In the genomic region with DNA sequence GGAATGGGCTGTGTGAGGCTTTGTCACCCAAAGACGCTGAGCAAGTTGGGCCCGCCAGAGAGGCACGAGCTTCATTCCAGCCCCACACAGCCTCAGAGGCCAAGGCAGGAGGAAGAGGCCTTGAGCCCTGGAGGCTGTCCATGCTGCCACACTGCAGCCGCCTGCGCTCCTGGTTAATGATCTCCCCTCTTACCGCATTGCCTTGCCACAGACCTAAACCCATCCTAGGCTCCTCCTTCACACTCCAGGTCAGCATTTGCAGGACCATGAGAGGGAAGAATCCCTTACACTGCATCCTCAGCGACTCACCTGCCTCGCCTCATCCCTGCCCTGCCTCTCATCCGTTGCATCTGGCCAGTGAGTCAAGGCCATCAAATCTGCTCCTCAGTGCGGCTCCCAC, we compare ENCODE assay signal across 14 cellular contexts. TPM values are rescaled to one million over a fixed set of nuclear protein-coding genes. Genes with fewer than 3 reads are reported as not detected.
A peak's percentile ranks its signal among the peaks of the same experiment; 100 is the strongest.
DNase-seq lines count a peak whose midpoint lies in the region; ATAC-seq and TF ChIP-seq lines count a peak whose summit lies in the region.
"Had no signal": no experiment of that assay in that cellular context is flagged by ENCODE, and none has a peak within 500 bp of the region (broad histone marks: within the 10 kb centered on the region; RNA-seq: fewer than 3 reads in every experiment).

No MANE protein-coding gene starts in this region.

- H3K27ac Mint-ChIP-seq in activated T-helper 17 cell treated with anti-CD3 and anti-CD28 coated beads, Interleukin-2, amount 50 U/mL, for 72 hours, result no peak overlapping the region

- intact Hi-C loops in PC-3 (cut with micrococcal nuclease), result no loop called here

- CTCF ChIA-PET in PC-3 (lab: Charles Lee), result no interaction called here

- no peaks in the 10 kb centered on the region for H4K20me1 ChIP-seq in PC-3 (ENCODE audit: low read length)
- peaks cover 6% of the 10 kb centered on the region for H4K20me1 ChIP-seq in osteoblast (ENCODE audit: insufficient read depth, low read length)

- H3K4me1 ChIP-seq in PC-3 (ENCODE audit: insufficient read depth, low read length) (peaks cover 39% of the 10 kb centered on the region), osteoblast (ENCODE audit: insufficient read depth, low read length) (peaks cover 7% of the 10 kb centered on the region)
- H3K4me1 ChIP-seq: Caco-2 had no signal

- H3K4me3 Mint-ChIP-seq in activated T-helper 17 cell treated with anti-CD3 and anti-CD28 coated beads, Interleukin-2, amount 50 U/mL, for 72 hours, result no peak overlapping the region
- H3K4me3 Mint-ChIP-seq: CD14-positive monocyte; CD8-positive, alpha-beta memory T cell had no signal

- H3K4me2 ChIP-seq in PC-3 (ENCODE audit: low read length) (no peak overlapping the region), osteoblast (ENCODE audit: insufficient read depth, low read length) (no peak overlapping the region)

- POLR2A ChIA-PET in PC-3 (lab: Charles Lee; ENCODE audit: unreplicated experiment), result no interaction called here

- 0 out of 2 replicates have a peak, but pooled peaks have one; percentile 14 for ATAC-seq in PC-3
- no peak for ATAC-seq in activated T-helper 17 cell treated with anti-CD3 and anti-CD28 coated beads, Interleukin-2, amount 50 U/mL, for 72 hours (replicated peaks)
- ATAC-seq: HCT116 had no signal

- H3K4me1 Mint-ChIP-seq in activated T-helper 17 cell treated with anti-CD3 and anti-CD28 coated beads, Interleukin-2, amount 50 U/mL, for 72 hours, result peaks cover 11% of the 10 kb centered on the region

- in situ Hi-C loops in ACHN (cut with HindIII; ENCODE audit: low pct_ligation_motif_present, low pct_unique_long_range_greater_than_20kb, low sequenced_read_pairs), result no loop called here

- H3K9me2 ChIP-seq in PC-3 (replicated peaks; ENCODE audit: low read length), result no peaks in the 10 kb centered on the region

- H2AFZ ChIP-seq in PC-3 (ENCODE audit: low read length) (no peak overlapping the region), osteoblast (ENCODE audit: low read length) (no peak overlapping the region)
- H2AFZ ChIP-seq: GM23248 had no signal

- no peak for TF ChIP-seq CTCF in PC-3 (conservative IDR thresholded peaks at IDR 0.05; ENCODE audit: low read depth, low read length)
- no peak for TF ChIP-seq CTCF in epithelial cell of esophagus (IDR thresholded peaks at IDR 0.05; ENCODE audit: insufficient read depth, low read depth, low read length, missing control alignments)
- TF ChIP-seq CTCF in osteoblast (IDR thresholded peaks at IDR 0.05; ENCODE audit: extremely low read depth, low read depth, low read length), result no peak

- no peak overlapping the region for H3K9ac ChIP-seq in PC-3 (ENCODE audit: low read length)
- H3K9ac ChIP-seq: GM23248 had no signal

- no peak overlapping the region for H3K4me3 ChIP-seq in PC-3 (ENCODE audit: low read length)
- H3K4me3 ChIP-seq in epithelial cell of esophagus (ENCODE audit: low read length), result no peak overlapping the region
- H3K4me3 ChIP-seq in osteoblast (ENCODE audit: insufficient read depth, low read length), result no peak overlapping the region
- H3K4me3 ChIP-seq: GM23248 had no signal

- H3K79me2 ChIP-seq in PC-3 (ENCODE audit: low read length) (no peaks in the 10 kb centered on the region), osteoblast (ENCODE audit: insufficient read depth, low read length) (peaks cover 2% of the 10 kb centered on the region)

- H3K27me3 ChIP-seq in PC-3 (ENCODE audit: low read length) (no peaks in the 10 kb centered on the region), osteoblast (ENCODE audit: insufficient read depth, low read length) (no peaks in the 10 kb centered on the region)

- H3K9me3 Mint-ChIP-seq in activated T-helper 17 cell treated with anti-CD3 and anti-CD28 coated beads, Interleukin-2, amount 50 U/mL, for 72 hours, result no peaks in the 10 kb centered on the region
- H3K9me3 Mint-ChIP-seq: CD8-positive, alpha-beta memory T cell had no signal

- H3K27ac ChIP-seq in PC-3 (ENCODE audit: low read length) (no peak overlapping the region), osteoblast (ENCODE audit: low read depth, low read length) (no peak overlapping the region)
- H3K27ac ChIP-seq: GM23248, HL-60 had no signal

- no peaks in the 10 kb centered on the region for H3K9me3 ChIP-seq in PC-3 (ENCODE audit: low read length)
- no peaks in the 10 kb centered on the region for H3K9me3 ChIP-seq in osteoblast (ENCODE audit: low read depth, low read length)
- H3K9me3 ChIP-seq: Caco-2 had no signal

- H3K36me3 Mint-ChIP-seq in activated T-helper 17 cell treated with anti-CD3 and anti-CD28 coated beads, Interleukin-2, amount 50 U/mL, for 72 hours (ENCODE audit: low read depth), result no peaks in the 10 kb centered on the region
- H3K36me3 Mint-ChIP-seq: CD8-positive, alpha-beta memory T cell had no signal

- no peaks in the 10 kb centered on the region for H3K27me3 Mint-ChIP-seq in activated T-helper 17 cell treated with anti-CD3 and anti-CD28 coated beads, Interleukin-2, amount 50 U/mL, for 72 hours
- H3K27me3 Mint-ChIP-seq: CD8-positive, alpha-beta memory T cell had no signal

- BruUV-seq in PC-3 (replicated peaks; lab: Mats Ljungman, UMichigan), result no TSS peak

- peak; percentile 67 for DNase-seq in ACHN
- DNase-seq in PC-3, result peak; percentile 51
- DNase-seq in epithelial cell of esophagus (ENCODE audit: low read depth), result peak; percentile 37
- peak; percentile 39 for DNase-seq in osteoblast (ENCODE audit: insufficient read length, low spot score, missing footprints)
- DNase-seq in anterior cingulate cortex (lab: John Stamatoyannopoulos, UW), result no peak
- no peak for DNase-seq in CD1c-positive myeloid dendritic cell (ENCODE audit: extremely low spot score)
- DNase-seq: Caco-2; CD8-positive, alpha-beta memory T cell; DMS 273 treated with DMSO at 0.1 percent for 48 hours; GM23248 had no signal

- H3F3A ChIP-seq in PC-3 (ENCODE audit: low read length, unreplicated experiment), result peaks cover 4% of the 10 kb centered on the region

- H3K36me3 ChIP-seq in PC-3 (ENCODE audit: low read depth, low read length), result no peaks in the 10 kb centered on the region
- no peaks in the 10 kb centered on the region for H3K36me3 ChIP-seq in osteoblast (ENCODE audit: insufficient read depth, low read length)

RNA-seq across cellular contexts. Expression of gene KIF3C, which starts 24.6 kb away (rescaled TPM):
- total RNA-seq in PC-3 (2014; rRNA removed), result 12.8 and 20.1 TPM in 2 replicates
- total RNA-seq in osteoblast, result 14.4 and 17.0 TPM in 2 replicates
- 1 to 10 TPM; 3.0 to 3.4 TPM for total RNA-seq in activated T-helper 17 cell treated with anti-CD3 and anti-CD28 coated beads, Interleukin-2, amount 50 U/mL, for 72 hours

Comparison
In these comparisons a context has a peak if more than half of its experiments do, and no peak if none do; other contexts are left out.
1. DNase-seq: peak in ACHN (single experiment), PC-3 (single experiment), epithelial cell of esophagus (single experiment) and osteoblast (single experiment); none in anterior cingulate cortex (0 of 58) and CD1c-positive myeloid dendritic cell (single experiment).